1 cellular context compared by ENCODE assay signal in genomic region chr5:181161534-181162175, GRCh38.
TF ChIP-seq lines count a peak whose summit lies in the region.

No MANE protein-coding gene starts in this region.

TF ChIP-seq in K562, 482 proteins besides CTCF, POLR2A, EP300 and RAD21 (continued from another document):
- TF ChIP-seq NR4A1 (CRISPR knock-in tag; IDR thresholded peaks at IDR 0.05) (no peak), NR4A1 (tag; IDR thresholded peaks at IDR 0.05) (peak; percentile 71), HDAC1 (IDR thresholded peaks at IDR 0.05) (0 out of 4 replicates have a peak, but pooled peaks of 1 of the 2 experiments have one; percentile 8), NFE2 (IDR thresholded peaks at IDR 0.05; ENCODE audit: low read depth) (peak; percentile 45; the same call in 1 of the 2 replicates), KDM1A (IDR thresholded peaks at IDR 0.05) (no peak), C11orf30 (IDR thresholded peaks at IDR 0.05; ENCODE audit: low read depth) (peak; percentile 64), CREM (IDR thresholded peaks at IDR 0.05; ENCODE audit: low read depth) (0 out of 2 replicates have a peak, but pooled peaks have one; percentile 3), L3MBTL2 (IDR thresholded peaks at IDR 0.05) (0 out of 2 replicates have a peak, but pooled peaks have one; percentile 34), ZNF212 (CRISPR knock-in tag; IDR thresholded peaks at IDR 0.05) (no peak), ZNF592 (IDR thresholded peaks at IDR 0.05) (peak; percentile 92), JUND (IDR thresholded peaks at IDR 0.05; ENCODE audit: borderline replicate concordance, low read depth, low read length) (no peak), JUND (tag; IDR thresholded peaks at IDR 0.05; ENCODE audit: borderline replicate concordance, low read depth, low read length) (peak; percentile 23; the same call in 2 of the 3 replicates), MNT (conservative IDR thresholded peaks at IDR 0.05) (peak in 1 of 2 experiments; percentile 33; a peak in 2 of 4 replicates), MEIS2 (IDR thresholded peaks at IDR 0.05; ENCODE audit: partially characterized antibody) (peak; percentile 33), PKNOX1 (IDR thresholded peaks at IDR 0.05) (peak; percentile 54), PBX2 (CRISPR knock-in tag; IDR thresholded peaks at IDR 0.05; ENCODE audit: low read depth) (no peak), PBX2 (tag; conservative IDR thresholded peaks at IDR 0.05; ENCODE audit: low read depth) (0 out of 2 replicates have a peak, but pooled peaks have one; percentile 6), VEZF1 (CRISPR knock-in tag; IDR thresholded peaks at IDR 0.05) (peak; percentile 23; the same call in 1 of the 2 replicates), ZNF232 (CRISPR knock-in tag; IDR thresholded peaks at IDR 0.05) (no peak)
